In the genomic region with DNA sequence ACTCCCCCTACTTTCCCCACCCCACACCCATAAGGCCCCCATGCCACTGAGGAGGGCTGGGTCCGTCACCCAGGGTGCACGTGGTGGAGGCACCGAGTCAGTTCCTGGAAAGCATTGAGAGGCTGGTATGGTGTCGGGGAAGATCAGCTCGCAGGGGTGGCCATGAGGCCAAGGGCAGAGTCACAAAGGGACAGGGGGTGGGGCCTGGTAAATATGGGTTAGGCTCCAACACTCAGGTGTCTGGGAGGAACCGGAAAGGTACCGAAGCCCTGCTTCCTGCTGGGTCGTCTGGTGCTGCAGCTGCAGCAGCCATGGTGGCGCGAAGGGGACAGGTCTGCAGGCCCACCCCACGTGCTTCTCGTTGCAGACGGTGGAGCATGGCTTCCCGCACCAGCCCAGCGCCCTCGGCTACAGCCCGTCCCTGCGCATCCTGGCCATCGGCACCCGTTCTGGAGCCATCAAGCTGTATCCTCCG, we compare ENCODE assay signal across 11 cellular contexts.
"Had no signal": no experiment of that assay in that cellular context is flagged by ENCODE, and none has a peak within 500 bp of the region (broad histone marks: within the 10 kb centered on the region; RNA-seq: fewer than 3 reads in every experiment).

No MANE protein-coding gene starts in this region.

- H3K36me3 ChIP-seq: heart left ventricle had no signal

- H3K27me3 ChIP-seq: heart left ventricle, left lung, spleen had no signal

- ATAC-seq: activated T-cell treated with anti-CD3 and anti-CD28 coated beads, Interleukin-2, amount 50 U/mL, for 72 hours; left lung; right cardiac atrium; stimulated activated memory B cell treated with anti-CD40 and anti-IgM and Interleukin-4, amounts not matched to agents 10 μg/mL and 1 μg/mL and 100 μg/mL, for 72 hours had no signal

- H3K27ac ChIP-seq: heart left ventricle, spleen had no signal

- H3K9me3 ChIP-seq: heart left ventricle, left lung, spleen had no signal

- H3K4me3 ChIP-seq: heart left ventricle, left lung, spleen had no signal

- DNase-seq: activated CD4-positive, alpha-beta memory T cell treated with anti-CD3 and anti-CD28 coated beads for 36 hours; activated CD4-positive, alpha-beta T cell treated with anti-CD3 and anti-CD28 coated beads for 1 hour; activated gamma-delta T cell treated with Interleukin-2 at 50 U/mL for 16 hours; activated T-cell treated with anti-CD3 and anti-CD28 coated beads, Interleukin-2, amount 50 U/mL, for 72 hours; effector CD8-positive, alpha-beta T cell; heart left ventricle; spleen; stimulated activated CD4-positive, alpha-beta T cell treated with anti-CD3 and anti-CD28 coated beads, Interleukin-1b, Interleukin-23, amount 100 ng/mL, for 48 hours had no signal
